ENCODE assay signal across 2 cellular contexts in the genomic region with DNA sequence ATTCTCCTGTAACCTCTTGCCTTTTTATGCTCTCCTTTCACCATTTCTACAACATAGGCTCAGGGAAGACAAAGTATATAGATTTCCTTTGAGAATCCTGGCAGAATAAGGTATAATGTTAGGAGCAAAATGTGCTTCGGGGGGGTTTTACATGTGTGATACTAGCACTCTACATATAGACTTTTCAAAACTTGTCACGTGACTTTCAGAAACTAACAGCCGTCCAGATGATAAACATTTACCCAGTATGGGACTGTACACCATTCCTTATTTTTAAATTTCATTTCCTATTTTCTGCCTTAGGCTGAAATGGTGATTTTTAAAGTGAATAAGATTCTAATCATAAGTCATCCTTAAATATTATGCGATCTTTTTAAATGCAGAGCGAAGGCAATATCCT.
TF ChIP-seq lines count a peak whose summit lies in the region.

No MANE protein-coding gene starts in this region.

TF ChIP-seq in GM23338, 12 proteins besides CTCF, POLR2A, EP300 and RAD21 (continued from another document and continues in another):
- TF ChIP-seq EZH2 (IDR thresholded peaks at IDR 0.05; ENCODE audit: low read depth, unreplicated experiment), result no peak
- no peak for TF ChIP-seq JUNB (IDR thresholded peaks at IDR 0.05; ENCODE audit: unreplicated experiment)
- TF ChIP-seq POLR2AphosphoS5 (IDR thresholded peaks at IDR 0.05; ENCODE audit: low read depth), result no peak
- no peak for TF ChIP-seq EZH2phosphoT487 (IDR thresholded peaks at IDR 0.05; ENCODE audit: unreplicated experiment)
- TF ChIP-seq ETS1 (IDR thresholded peaks at IDR 0.05), result no peak
- no peak for TF ChIP-seq STAT1 (IDR thresholded peaks at IDR 0.05; ENCODE audit: unreplicated experiment)
- TF ChIP-seq, protein P1, sequence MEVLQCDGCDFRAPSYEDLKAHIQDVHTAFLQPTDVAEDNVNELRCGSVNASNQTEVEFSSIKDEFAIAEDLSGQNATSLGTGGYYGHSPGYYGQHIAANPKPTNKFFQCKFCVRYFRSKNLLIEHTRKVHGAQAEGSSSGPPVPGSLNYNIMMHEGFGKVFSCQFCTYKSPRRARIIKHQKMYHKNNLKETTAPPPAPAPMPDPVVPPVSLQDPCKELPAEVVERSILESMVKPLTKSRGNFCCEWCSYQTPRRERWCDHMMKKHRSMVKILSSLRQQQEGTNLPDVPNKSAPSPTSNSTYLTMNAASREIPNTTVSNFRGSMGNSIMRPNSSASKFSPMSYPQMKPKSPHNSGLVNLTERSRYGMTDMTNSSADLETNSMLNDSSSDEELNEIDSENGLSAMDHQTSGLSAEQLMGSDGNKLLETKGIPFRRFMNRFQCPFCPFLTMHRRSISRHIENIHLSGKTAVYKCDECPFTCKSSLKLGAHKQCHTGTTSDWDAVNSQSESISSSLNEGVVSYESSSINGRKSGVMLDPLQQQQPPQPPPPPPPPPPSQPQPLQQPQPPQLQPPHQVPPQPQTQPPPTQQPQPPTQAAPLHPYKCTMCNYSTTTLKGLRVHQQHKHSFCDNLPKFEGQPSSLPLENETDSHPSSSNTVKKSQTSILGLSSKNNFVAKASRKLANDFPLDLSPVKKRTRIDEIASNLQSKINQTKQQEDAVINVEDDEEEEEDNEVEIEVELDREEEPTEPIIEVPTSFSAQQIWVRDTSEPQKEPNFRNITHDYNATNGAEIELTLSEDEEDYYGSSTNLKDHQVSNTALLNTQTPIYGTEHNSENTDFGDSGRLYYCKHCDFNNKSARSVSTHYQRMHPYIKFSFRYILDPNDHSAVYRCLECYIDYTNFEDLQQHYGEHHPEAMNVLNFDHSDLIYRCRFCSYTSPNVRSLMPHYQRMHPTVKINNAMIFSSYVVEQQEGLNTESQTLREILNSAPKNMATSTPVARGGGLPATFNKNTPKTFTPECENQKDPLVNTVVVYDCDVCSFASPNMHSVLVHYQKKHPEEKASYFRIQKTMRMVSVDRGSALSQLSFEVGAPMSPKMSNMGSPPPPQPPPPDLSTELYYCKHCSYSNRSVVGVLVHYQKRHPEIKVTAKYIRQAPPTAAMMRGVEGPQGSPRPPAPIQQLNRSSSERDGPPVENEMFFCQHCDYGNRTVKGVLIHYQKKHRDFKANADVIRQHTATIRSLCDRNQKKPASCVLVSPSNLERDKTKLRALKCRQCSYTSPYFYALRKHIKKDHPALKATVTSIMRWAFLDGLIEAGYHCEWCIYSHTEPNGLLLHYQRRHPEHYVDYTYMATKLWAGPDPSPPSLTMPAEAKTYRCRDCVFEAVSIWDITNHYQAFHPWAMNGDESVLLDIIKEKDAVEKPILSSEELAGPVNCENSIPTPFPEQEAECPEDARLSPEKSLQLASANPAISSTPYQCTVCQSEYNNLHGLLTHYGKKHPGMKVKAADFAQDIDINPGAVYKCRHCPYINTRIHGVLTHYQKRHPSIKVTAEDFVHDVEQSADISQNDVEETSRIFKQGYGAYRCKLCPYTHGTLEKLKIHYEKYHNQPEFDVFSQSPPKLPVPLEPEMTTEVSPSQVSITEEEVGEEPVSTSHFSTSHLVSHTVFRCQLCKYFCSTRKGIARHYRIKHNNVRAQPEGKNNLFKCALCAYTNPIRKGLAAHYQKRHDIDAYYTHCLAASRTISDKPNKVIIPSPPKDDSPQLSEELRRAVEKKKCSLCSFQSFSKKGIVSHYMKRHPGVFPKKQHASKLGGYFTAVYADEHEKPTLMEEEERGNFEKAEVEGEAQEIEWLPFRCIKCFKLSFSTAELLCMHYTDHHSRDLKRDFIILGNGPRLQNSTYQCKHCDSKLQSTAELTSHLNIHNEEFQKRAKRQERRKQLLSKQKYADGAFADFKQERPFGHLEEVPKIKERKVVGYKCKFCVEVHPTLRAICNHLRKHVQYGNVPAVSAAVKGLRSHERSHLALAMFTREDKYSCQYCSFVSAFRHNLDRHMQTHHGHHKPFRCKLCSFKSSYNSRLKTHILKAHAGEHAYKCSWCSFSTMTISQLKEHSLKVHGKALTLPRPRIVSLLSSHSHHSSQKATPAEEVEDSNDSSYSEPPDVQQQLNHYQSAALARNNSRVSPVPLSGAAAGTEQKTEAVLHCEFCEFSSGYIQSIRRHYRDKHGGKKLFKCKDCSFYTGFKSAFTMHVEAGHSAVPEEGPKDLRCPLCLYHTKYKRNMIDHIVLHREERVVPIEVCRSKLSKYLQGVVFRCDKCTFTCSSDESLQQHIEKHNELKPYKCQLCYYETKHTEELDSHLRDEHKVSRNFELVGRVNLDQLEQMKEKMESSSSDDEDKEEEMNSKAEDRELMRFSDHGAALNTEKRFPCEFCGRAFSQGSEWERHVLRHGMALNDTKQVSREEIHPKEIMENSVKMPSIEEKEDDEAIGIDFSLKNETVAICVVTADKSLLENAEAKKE (CRISPR knock-in tag; IDR thresholded peaks at IDR 0.05), result no peak
- no peak for TF ChIP-seq NANOG (IDR thresholded peaks at IDR 0.05; ENCODE audit: borderline replicate concordance)
- TF ChIP-seq REST (IDR thresholded peaks at IDR 0.05; ENCODE audit: unreplicated experiment), result no peak
- TF ChIP-seq ZNF331 (CRISPR knock-in tag; IDR thresholded peaks at IDR 0.05; ENCODE audit: low read depth), result no peak

TF ChIP-seq in K562, 482 proteins besides CTCF, POLR2A, EP300 and RAD21 (continues in another document):
- TF ChIP-seq CXXC5 (CRISPR knock-in tag; IDR thresholded peaks at IDR 0.05) (no peak), HLTF (IDR thresholded peaks at IDR 0.05) (no peak), CBFA2T2 (conservative IDR thresholded peaks at IDR 0.05) (0 out of 2 replicates have a peak, but pooled peaks have one; percentile 4), MBD1 (CRISPR knock-in tag; IDR thresholded peaks at IDR 0.05) (no peak), RAD51 (IDR thresholded peaks at IDR 0.05; ENCODE audit: borderline replicate concordance, low read depth) (peak; percentile 23; the same call in 1 of the 2 replicates), TCF15 (CRISPR knock-in tag; IDR thresholded peaks at IDR 0.05) (no peak), CHD1 (IDR thresholded peaks at IDR 0.05; ENCODE audit: low read length) (no peak), E2F4 (CRISPR knock-in tag; IDR thresholded peaks at IDR 0.05; ENCODE audit: low read depth) (no peak), FOXK2 (conservative IDR thresholded peaks at IDR 0.05 in 1 of 2, IDR thresholded peaks at IDR 0.05 in 1 of 2; ENCODE audit: low read depth in 2 of 2) (no peak), OTX1 (CRISPR knock-in tag; IDR thresholded peaks at IDR 0.05) (no peak), ARID2 (IDR thresholded peaks at IDR 0.05) (no peak), TFE3 (CRISPR knock-in tag; IDR thresholded peaks at IDR 0.05) (peak; percentile 85), RBBP5 (IDR thresholded peaks at IDR 0.05; ENCODE audit: borderline replicate concordance, insufficient read depth, low read length, poor library complexity, severe bottlenecking) (no peak), MECOM (CRISPR knock-in tag; IDR thresholded peaks at IDR 0.05) (no peak), SMAD1 (IDR thresholded peaks at IDR 0.05; ENCODE audit: low read depth, low read length, partially characterized antibody) (no peak)
- TF ChIP-seq, protein P2, sequence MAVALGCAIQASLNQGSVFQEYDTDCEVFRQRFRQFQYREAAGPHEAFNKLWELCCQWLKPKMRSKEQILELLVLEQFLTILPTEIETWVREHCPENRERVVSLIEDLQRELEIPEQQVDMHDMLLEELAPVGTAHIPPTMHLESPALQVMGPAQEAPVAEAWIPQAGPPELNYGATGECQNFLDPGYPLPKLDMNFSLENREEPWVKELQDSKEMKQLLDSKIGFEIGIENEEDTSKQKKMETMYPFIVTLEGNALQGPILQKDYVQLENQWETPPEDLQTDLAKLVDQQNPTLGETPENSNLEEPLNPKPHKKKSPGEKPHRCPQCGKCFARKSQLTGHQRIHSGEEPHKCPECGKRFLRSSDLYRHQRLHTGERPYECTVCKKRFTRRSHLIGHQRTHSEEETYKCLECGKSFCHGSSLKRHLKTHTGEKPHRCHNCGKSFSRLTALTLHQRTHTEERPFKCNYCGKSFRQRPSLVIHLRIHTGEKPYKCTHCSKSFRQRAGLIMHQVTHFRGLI (CRISPR knock-in tag; IDR thresholded peaks at IDR 0.05), result no peak
- TF ChIP-seq, protein P3, sequence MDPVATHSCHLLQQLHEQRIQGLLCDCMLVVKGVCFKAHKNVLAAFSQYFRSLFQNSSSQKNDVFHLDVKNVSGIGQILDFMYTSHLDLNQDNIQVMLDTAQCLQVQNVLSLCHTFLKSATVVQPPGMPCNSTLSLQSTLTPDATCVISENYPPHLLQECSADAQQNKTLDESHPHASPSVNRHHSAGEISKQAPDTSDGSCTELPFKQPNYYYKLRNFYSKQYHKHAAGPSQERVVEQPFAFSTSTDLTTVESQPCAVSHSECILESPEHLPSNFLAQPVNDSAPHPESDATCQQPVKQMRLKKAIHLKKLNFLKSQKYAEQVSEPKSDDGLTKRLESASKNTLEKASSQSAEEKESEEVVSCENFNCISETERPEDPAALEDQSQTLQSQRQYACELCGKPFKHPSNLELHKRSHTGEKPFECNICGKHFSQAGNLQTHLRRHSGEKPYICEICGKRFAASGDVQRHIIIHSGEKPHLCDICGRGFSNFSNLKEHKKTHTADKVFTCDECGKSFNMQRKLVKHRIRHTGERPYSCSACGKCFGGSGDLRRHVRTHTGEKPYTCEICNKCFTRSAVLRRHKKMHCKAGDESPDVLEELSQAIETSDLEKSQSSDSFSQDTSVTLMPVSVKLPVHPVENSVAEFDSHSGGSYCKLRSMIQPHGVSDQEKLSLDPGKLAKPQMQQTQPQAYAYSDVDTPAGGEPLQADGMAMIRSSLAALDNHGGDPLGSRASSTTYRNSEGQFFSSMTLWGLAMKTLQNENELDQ (CRISPR knock-in tag; IDR thresholded peaks at IDR 0.05; ENCODE audit: borderline replicate concordance), result no peak
- TF ChIP-seq, protein P4, sequence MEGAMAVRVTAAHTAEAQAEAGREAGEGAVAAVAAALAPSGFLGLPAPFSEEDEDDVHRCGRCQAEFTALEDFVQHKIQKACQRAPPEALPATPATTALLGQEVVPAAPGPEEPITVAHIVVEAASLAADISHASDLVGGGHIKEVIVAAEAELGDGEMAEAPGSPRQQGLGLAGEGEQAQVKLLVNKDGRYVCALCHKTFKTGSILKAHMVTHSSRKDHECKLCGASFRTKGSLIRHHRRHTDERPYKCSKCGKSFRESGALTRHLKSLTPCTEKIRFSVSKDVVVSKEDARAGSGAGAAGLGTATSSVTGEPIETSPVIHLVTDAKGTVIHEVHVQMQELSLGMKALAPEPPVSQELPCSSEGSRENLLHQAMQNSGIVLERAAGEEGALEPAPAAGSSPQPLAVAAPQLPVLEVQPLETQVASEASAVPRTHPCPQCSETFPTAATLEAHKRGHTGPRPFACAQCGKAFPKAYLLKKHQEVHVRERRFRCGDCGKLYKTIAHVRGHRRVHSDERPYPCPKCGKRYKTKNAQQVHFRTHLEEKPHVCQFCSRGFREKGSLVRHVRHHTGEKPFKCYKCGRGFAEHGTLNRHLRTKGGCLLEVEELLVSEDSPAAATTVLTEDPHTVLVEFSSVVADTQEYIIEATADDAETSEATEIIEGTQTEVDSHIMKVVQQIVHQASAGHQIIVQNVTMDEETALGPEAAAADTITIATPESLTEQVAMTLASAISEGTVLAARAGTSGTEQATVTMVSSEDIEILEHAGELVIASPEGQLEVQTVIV (CRISPR knock-in tag; IDR thresholded peaks at IDR 0.05; ENCODE audit: borderline replicate concordance), result no peak
- TF ChIP-seq, protein P5, sequence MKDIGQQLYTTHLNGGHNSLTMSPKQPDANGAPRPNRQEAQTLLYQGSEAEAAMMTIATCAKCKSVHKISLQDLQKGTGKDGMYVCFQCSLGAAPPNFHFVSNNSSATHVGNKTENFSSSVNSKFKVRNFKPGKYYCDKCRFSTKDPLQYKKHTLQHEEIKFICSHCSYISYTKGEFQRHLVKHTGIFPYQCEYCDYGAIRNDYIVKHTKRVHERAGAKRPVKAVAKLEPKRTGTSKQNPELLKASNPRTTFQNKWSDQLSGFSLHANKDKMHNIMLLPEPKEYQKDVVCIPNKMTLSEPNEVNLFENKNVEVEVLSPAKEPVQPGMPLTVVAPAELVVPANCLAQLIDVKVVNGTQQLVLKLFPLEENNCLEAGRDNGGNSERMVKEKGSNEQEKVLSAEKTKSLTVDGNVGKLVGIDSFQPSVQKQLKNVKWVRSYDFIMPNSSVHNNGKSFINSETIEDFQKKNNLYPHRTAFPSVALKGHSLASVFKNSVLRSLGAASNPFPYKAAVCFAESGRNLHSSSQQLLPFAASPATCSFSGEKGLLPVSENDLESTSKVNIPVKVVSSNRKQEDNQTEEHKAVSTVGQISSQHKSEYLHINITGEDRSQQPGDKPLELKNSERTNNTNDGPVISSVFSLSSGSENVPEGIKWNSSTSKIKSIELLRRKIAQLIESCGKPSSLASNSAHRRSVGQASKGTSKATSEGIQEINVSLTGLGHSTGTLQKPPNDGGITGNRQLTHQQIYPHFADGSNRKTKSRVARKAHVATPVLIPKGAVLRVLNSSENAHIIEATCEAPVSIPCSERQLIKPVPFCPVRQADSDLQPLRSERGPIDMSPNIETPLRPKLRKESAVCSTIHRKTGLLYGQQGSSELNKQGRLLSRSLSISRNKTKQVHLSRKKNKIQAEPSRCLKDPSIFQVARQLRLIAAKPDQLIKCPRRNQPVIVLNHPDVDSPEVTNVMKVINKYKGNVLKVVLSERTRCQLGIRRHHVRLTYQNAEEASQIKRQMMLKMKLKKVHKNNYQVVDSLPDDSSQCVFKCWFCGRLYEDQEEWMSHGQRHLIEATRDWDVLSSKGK (CRISPR knock-in tag; IDR thresholded peaks at IDR 0.05), result no peak
